Comparison of ENCODE assay signal across 16 cellular contexts in the genomic region with DNA sequence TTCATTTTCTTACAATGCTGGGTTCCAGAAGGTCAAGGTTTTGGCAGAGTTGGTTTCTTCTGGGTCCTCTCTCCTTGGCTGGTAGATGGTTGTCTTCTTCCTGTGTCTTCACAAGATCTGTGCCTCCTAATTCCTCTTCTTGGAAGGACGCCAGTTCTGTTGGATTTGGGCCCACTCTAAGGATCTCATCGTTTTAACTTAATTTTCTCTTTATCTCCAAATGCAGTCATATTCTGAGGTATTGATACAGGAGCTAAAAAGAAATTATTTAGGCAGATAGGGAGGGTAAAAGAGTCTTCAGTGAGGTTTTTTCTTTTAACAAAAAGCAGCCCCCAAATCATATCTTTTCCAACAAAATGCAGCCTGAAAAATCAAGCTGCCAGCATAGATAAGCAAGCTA.
"Had no signal": no experiment of that assay in that cellular context is flagged by ENCODE, and none has a peak within 500 bp of the region (broad histone marks: within the 10 kb centered on the region; RNA-seq: fewer than 3 reads in every experiment).

No MANE protein-coding gene starts in this region.

- DNase-seq: colonic mucosa; effector memory CD4-positive, alpha-beta T cell; esophagus squamous epithelium; foreskin fibroblast; gastrocnemius medialis; head of caudate nucleus; mesenchymal stem cell; midbrain; naive thymus-derived CD4-positive, alpha-beta T cell; right lobe of liver; small intestine; stimulated activated CD4-positive, alpha-beta T cell treated with anti-CD3 and anti-CD28 coated beads, Interleukin-15, amount 100 ng/mL, for 24 hours; stimulated activated CD4-positive, alpha-beta T cell treated with anti-CD3 and anti-CD28 coated beads, Interleukin-2, amount 100 ng/mL, for 48 hours; stimulated activated naive B cell treated with anti-CD40 and anti-IgM and Interleukin-4, amounts not matched to agents 10 μg/mL and 1 μg/mL and 100 μg/mL, for 72 hours; upper lobe of left lung had no signal

- ATAC-seq: gastrocnemius medialis; left lobe of liver; naive thymus-derived CD4-positive, alpha-beta T cell; right lobe of liver; stimulated activated naive B cell treated with anti-CD40 and anti-IgM and Interleukin-4, amounts not matched to agents 10 μg/mL and 1 μg/mL and 100 μg/mL, for 72 hours had no signal
